Comparison of ENCODE assay signal across 20 cellular contexts in genomic region chr17:69066482-69066881, GRCh38. TPM values are rescaled to one million over a fixed set of nuclear protein-coding genes. Genes with fewer than 3 reads are reported as not detected.
DNase-seq lines count a peak whose midpoint lies in the region; ATAC-seq and TF ChIP-seq lines count a peak whose summit lies in the region.
"Had no signal": no experiment of that assay in that cellular context is flagged by ENCODE, and none has a peak within 500 bp of the region (broad histone marks: within the 10 kb centered on the region; RNA-seq: fewer than 3 reads in every experiment).

No MANE protein-coding gene starts in this region.

- TF ChIP-seq POLR2A in body of pancreas (IDR thresholded peaks at IDR 0.05), result no peak

- peaks cover 6% of the 10 kb centered on the region for H3K9me3 Mint-ChIP-seq in activated naive CD4-positive, alpha-beta T cell treated with anti-CD3 and anti-CD28 coated beads, Interleukin-2, amount 10 ng/mL, durations not matched to agents 7 days and 5 days
- H3K9me3 Mint-ChIP-seq in activated naive CD4-positive, alpha-beta T cell treated with anti-CD3 and anti-CD28 coated beads, Interleukin-2, amount 50 U/mL, for 72 hours, result peaks cover 4% of the 10 kb centered on the region in 2 donors
- H3K9me3 Mint-ChIP-seq in activated naive CD8-positive, alpha-beta T cell treated with anti-CD3 and anti-CD28 coated beads, Interleukin-2, amount 10 ng/mL, durations not matched to agents 7 days and 5 days, result peaks cover 2% of the 10 kb centered on the region
- peaks cover 0 to 4% of the 10 kb centered on the region in 2 donors for H3K9me3 Mint-ChIP-seq in stimulated activated naive B cell treated with anti-CD40 and anti-IgM and Interleukin-4, amounts not matched to agents 10 μg/mL and 1 μg/mL and 100 μg/mL, for 72 hours

- intact Hi-C loops in body of pancreas (cut with DNase I), result no loop called here

- no peak overlapping the region for H3K4me3 ChIP-seq in body of pancreas
- H3K4me3 ChIP-seq: GM23248, mucosa of descending colon, ovary, Peyer's patch, sigmoid colon, vagina had no signal

- CTCF ChIA-PET in activated naive CD4-positive, alpha-beta T cell treated with anti-CD3 and anti-CD28 coated beads, Interleukin-2, amount 10 ng/mL, durations not matched to agents 7 days and 5 days (lab: Charles Lee), result no interaction called here

- peak overlapping the region; percentile 38 for H3K4me3 Mint-ChIP-seq in activated naive CD4-positive, alpha-beta T cell treated with anti-CD3 and anti-CD28 coated beads, Interleukin-2, amount 10 ng/mL, durations not matched to agents 7 days and 5 days
- H3K4me3 Mint-ChIP-seq in activated naive CD8-positive, alpha-beta T cell treated with anti-CD3 and anti-CD28 coated beads, Interleukin-2, amount 10 ng/mL, durations not matched to agents 7 days and 5 days, result peak overlapping the region; percentile 41
- H3K4me3 Mint-ChIP-seq in stimulated activated naive B cell treated with anti-CD40 and anti-IgM and Interleukin-4, amounts not matched to agents 10 μg/mL and 1 μg/mL and 100 μg/mL, for 72 hours, result peak overlapping the region; percentile 68 to 69

- POLR2A ChIA-PET in activated naive CD8-positive, alpha-beta T cell treated with anti-CD3 and anti-CD28 coated beads, Interleukin-2, amount 10 ng/mL, durations not matched to agents 7 days and 5 days (lab: Charles Lee), result no interaction called here

- ATAC-seq in activated naive CD4-positive, alpha-beta T cell treated with anti-CD3 and anti-CD28 coated beads, Interleukin-2, amount 50 U/mL, for 72 hours, result no peak
- ATAC-seq in activated naive CD8-positive, alpha-beta T cell treated with anti-CD3 and anti-CD28 coated beads, Interleukin-2, amount 10 ng/mL, durations not matched to agents 7 days and 5 days (ENCODE audit: low read depth), result no peak
- ATAC-seq in stimulated activated naive B cell treated with anti-CD40 and anti-IgM and Interleukin-4, amounts not matched to agents 10 μg/mL and 1 μg/mL and 100 μg/mL, for 72 hours (replicated peaks), result no peak
- ATAC-seq in HG03457 (IDR thresholded peaks at IDR 0.05; ENCODE audit: unreplicated experiment), result no peak
- no peak for ATAC-seq in body of pancreas
- ATAC-seq: mucosa of descending colon had no signal

- no peaks in the 10 kb centered on the region for H3K36me3 ChIP-seq in body of pancreas (replicated peaks in 1 of 2; ENCODE audit: insufficient read depth in 1 of 2, low read depth in 2 of 2)
- H3K36me3 ChIP-seq: ovary, Peyer's patch, sigmoid colon, vagina had no signal

- H3K4me1 Mint-ChIP-seq in activated naive CD4-positive, alpha-beta T cell treated with anti-CD3 and anti-CD28 coated beads, Interleukin-2, amount 10 ng/mL, durations not matched to agents 7 days and 5 days, result peaks cover 49% of the 10 kb centered on the region
- peaks cover 13% of the 10 kb centered on the region for H3K4me1 Mint-ChIP-seq in activated naive CD8-positive, alpha-beta T cell treated with anti-CD3 and anti-CD28 coated beads, Interleukin-2, amount 10 ng/mL, durations not matched to agents 7 days and 5 days
- peaks cover 22 to 43% of the 10 kb centered on the region in 2 donors for H3K4me1 Mint-ChIP-seq in stimulated activated naive B cell treated with anti-CD40 and anti-IgM and Interleukin-4, amounts not matched to agents 10 μg/mL and 1 μg/mL and 100 μg/mL, for 72 hours

- no peak for TF ChIP-seq CTCF in body of pancreas (IDR thresholded peaks at IDR 0.05)

- H3K27me3 Mint-ChIP-seq in activated naive CD4-positive, alpha-beta T cell treated with anti-CD3 and anti-CD28 coated beads, Interleukin-2, amount 10 ng/mL, durations not matched to agents 7 days and 5 days, result peaks cover 26% of the 10 kb centered on the region
- H3K27me3 Mint-ChIP-seq in activated naive CD8-positive, alpha-beta T cell treated with anti-CD3 and anti-CD28 coated beads, Interleukin-2, amount 10 ng/mL, durations not matched to agents 7 days and 5 days, result no peaks in the 10 kb centered on the region
- H3K27me3 Mint-ChIP-seq in stimulated activated naive B cell treated with anti-CD40 and anti-IgM and Interleukin-4, amounts not matched to agents 10 μg/mL and 1 μg/mL and 100 μg/mL, for 72 hours, result no peaks in the 10 kb centered on the region

- H3K27ac Mint-ChIP-seq in activated naive CD4-positive, alpha-beta T cell treated with anti-CD3 and anti-CD28 coated beads, Interleukin-2, amount 10 ng/mL, durations not matched to agents 7 days and 5 days, result peak overlapping the region; percentile 70
- no peak overlapping the region for H3K27ac Mint-ChIP-seq in activated naive CD4-positive, alpha-beta T cell treated with anti-CD3 and anti-CD28 coated beads, Interleukin-2, amount 50 U/mL, for 72 hours
- H3K27ac Mint-ChIP-seq in activated naive CD8-positive, alpha-beta T cell treated with anti-CD3 and anti-CD28 coated beads, Interleukin-2, amount 10 ng/mL, durations not matched to agents 7 days and 5 days, result no peak overlapping the region
- peak overlapping the region; percentile 56 for H3K27ac Mint-ChIP-seq in stimulated activated naive B cell treated with anti-CD40 and anti-IgM and Interleukin-4, amounts not matched to agents 10 μg/mL and 1 μg/mL and 100 μg/mL, for 72 hours

- no peaks in the 10 kb centered on the region for H3K9me3 ChIP-seq in body of pancreas
- H3K9me3 ChIP-seq: mucosa of descending colon, ovary, Peyer's patch, sigmoid colon, vagina had no signal

- WGBS in body of pancreas, 2 donors, result 72 to 88% methylated on average over 7 of the region's 7 CpGs

- H3K27ac ChIP-seq in body of pancreas, result no peak overlapping the region
- H3K27ac ChIP-seq: GM23248, ovary, Peyer's patch, sigmoid colon had no signal

- no peaks in the 10 kb centered on the region for H3K4me1 ChIP-seq in body of pancreas
- H3K4me1 ChIP-seq: Peyer's patch had no signal

- H3K27me3 ChIP-seq in body of pancreas, result no peaks in the 10 kb centered on the region
- H3K27me3 ChIP-seq: ovary, Peyer's patch, sigmoid colon, vagina had no signal

- no peak for DNase-seq in activated naive CD4-positive, alpha-beta T cell treated with anti-CD3 and anti-CD28 coated beads, Interleukin-2, amount 10 ng/mL, durations not matched to agents 7 days and 5 days
- DNase-seq in activated naive CD4-positive, alpha-beta T cell treated with anti-CD3 and anti-CD28 coated beads, Interleukin-2, amount 50 U/mL, for 72 hours (ENCODE audit: low spot score in 2 of 2), result no peak
- peak; percentile 90 for DNase-seq in NCI-H524 treated with DMSO at 0.1 percent for 48 hours (lab: John Stamatoyannopoulos, UW)
- DNase-seq in activated naive CD8-positive, alpha-beta T cell treated with anti-CD3 and anti-CD28 coated beads, Interleukin-2, amount 10 ng/mL, durations not matched to agents 7 days and 5 days, result no peak
- no peak for DNase-seq in stimulated activated naive B cell treated with anti-CD40 and anti-IgM and Interleukin-4, amounts not matched to agents 10 μg/mL and 1 μg/mL and 100 μg/mL, for 72 hours
- no peak for DNase-seq in kidney tubule cell (ENCODE audit: low spot score)
- DNase-seq in body of pancreas, result no peak
- DNase-seq: activated naive CD4-positive, alpha-beta T cell; Caco-2; foreskin fibroblast; GM23248; mucosa of descending colon; NCI-H1105; NCI-H748 treated with DMSO at 0.1 percent for 48 hours; ovary; Peyer's patch; sigmoid colon; stimulated activated CD4-positive, alpha-beta T cell treated with anti-CD3 and anti-CD28 coated beads, Interleukin-1b, Interleukin-23, amount 100 ng/mL, for 48 hours had no signal

- peaks cover 3% of the 10 kb centered on the region for H3K36me3 Mint-ChIP-seq in activated naive CD4-positive, alpha-beta T cell treated with anti-CD3 and anti-CD28 coated beads, Interleukin-2, amount 10 ng/mL, durations not matched to agents 7 days and 5 days
- peaks cover 0 to 5% of the 10 kb centered on the region in 2 donors for H3K36me3 Mint-ChIP-seq in activated naive CD4-positive, alpha-beta T cell treated with anti-CD3 and anti-CD28 coated beads, Interleukin-2, amount 50 U/mL, for 72 hours
- no peaks in the 10 kb centered on the region for H3K36me3 Mint-ChIP-seq in activated naive CD8-positive, alpha-beta T cell treated with anti-CD3 and anti-CD28 coated beads, Interleukin-2, amount 10 ng/mL, durations not matched to agents 7 days and 5 days
- H3K36me3 Mint-ChIP-seq in stimulated activated naive B cell treated with anti-CD40 and anti-IgM and Interleukin-4, amounts not matched to agents 10 μg/mL and 1 μg/mL and 100 μg/mL, for 72 hours, result peaks cover 3% of the 10 kb centered on the region in 2 donors

RNA-seq across cellular contexts. Expression of gene ABCA9, which starts 5.8 kb away (rescaled TPM):
- not detected for total RNA-seq in activated naive CD4-positive, alpha-beta T cell treated with anti-CD3 and anti-CD28 coated beads, Interleukin-2, amount 50 U/mL, for 72 hours
- total RNA-seq in activated naive CD8-positive, alpha-beta T cell treated with anti-CD3 and anti-CD28 coated beads, Interleukin-2, amount 10 ng/mL, durations not matched to agents 7 days and 5 days, result under 1 TPM; 0.08 to 0.09 TPM
- total RNA-seq in body of pancreas, result 10 to 100 TPM in 1 of 2 donors, 1 to 10 TPM in 1; 8.8 to 30.7 TPM

Comparison
In these comparisons a context has a peak if more than half of its experiments do, and no peak if none do; other contexts are left out.
1. H3K27ac Mint-ChIP-seq: peak in activated naive CD4-positive, alpha-beta T cell treated with anti-CD3 and anti-CD28 coated beads, Interleukin-2, amount 10 ng/mL, durations not matched to agents 7 days and 5 days (single experiment) and stimulated activated naive B cell treated with anti-CD40 and anti-IgM and Interleukin-4, amounts not matched to agents 10 μg/mL and 1 μg/mL and 100 μg/mL, for 72 hours (single experiment); none in activated naive CD4-positive, alpha-beta T cell treated with anti-CD3 and anti-CD28 coated beads, Interleukin-2, amount 50 U/mL, for 72 hours (0 of 2) and activated naive CD8-positive, alpha-beta T cell treated with anti-CD3 and anti-CD28 coated beads, Interleukin-2, amount 10 ng/mL, durations not matched to agents 7 days and 5 days (single experiment).
2. RNA of gene ABCA9, which starts 5.8 kb away (total RNA-seq): 8.8 to 30.7 TPM in body of pancreas; 0.08 to 0.09 TPM in activated naive CD8-positive, alpha-beta T cell treated with anti-CD3 and anti-CD28 coated beads, Interleukin-2, amount 10 ng/mL, durations not matched to agents 7 days and 5 days and not detected in activated naive CD4-positive, alpha-beta T cell treated with anti-CD3 and anti-CD28 coated beads, Interleukin-2, amount 50 U/mL, for 72 hours; every median in the first group is over 4 times any median in the second.
3. Peak in every context shown above with its lines, with median percentiles within 50 percentile points of each other: H3K4me3 Mint-ChIP-seq.